8 cellular contexts compared by ENCODE assay signal in genomic region chr11:134223836-134224709, GRCh38. TPM values are rescaled to one million over a fixed set of nuclear protein-coding genes. Genes with fewer than 3 reads are reported as not detected.
DNase-seq lines count a peak whose midpoint lies in the region; ATAC-seq and TF ChIP-seq lines count a peak whose summit lies in the region.

Gene NCAPD3 (minus strand): TSS chr11:134223967. CDS start chr11:134223926, 41 bp downstream.
Gene VPS26B (plus strand): TSS chr11:134224671. CDS start chr11:134225123, 452 bp downstream.

- no peaks in the 10 kb centered on the region for H3K27me3 ChIP-seq in heart right ventricle
- H3K27me3 ChIP-seq in upper lobe of right lung: no peaks in the 10 kb centered on the region

- H3K27ac ChIP-seq in heart right ventricle (peak within 1 kb of the TSS; percentile 81 to 97 (median 94)), upper lobe of right lung (peak within 1 kb of the TSS; percentile 91)

- TF ChIP-seq CTCF in GM13976 (IDR thresholded peaks at IDR 0.05; ENCODE audit: borderline replicate concordance, control extremely low read depth, extremely low read depth, insufficient read depth, missing control alignments) (no peak), heart right ventricle (IDR thresholded peaks at IDR 0.05) (peak in 1 of 9 donors; percentile 9), upper lobe of right lung (IDR thresholded peaks at IDR 0.05) (no peak)

- ATAC-seq in HG02870 (IDR thresholded peaks at IDR 0.05; ENCODE audit: unreplicated experiment) (peak; percentile 72), heart right ventricle (peak; percentile 93 to 98 (median 95)), upper lobe of right lung (peak; percentile 94)

- H3K4me3 ChIP-seq in heart right ventricle: peak within 1 kb of the TSS; percentile 68 to 90 (median 76)
- H3K4me3 ChIP-seq in upper lobe of right lung: peak within 1 kb of the TSS; percentile 86

- H3K9me3 ChIP-seq in heart right ventricle: no peaks in the 10 kb centered on the region
- no peaks in the 10 kb centered on the region for H3K9me3 ChIP-seq in upper lobe of right lung

- intact Hi-C loops in T-helper 1 cell treated with Interleukin-12 subunit alpha and Interleukin-12 subunit beta and Interleukin-4 antibody, amounts not matched to agents 30 ng/mL and 1 ng/mL, for 36 hours (cut with micrococcal nuclease): loop anchor here (1.0 to 5.0 kb wide), 8 partner anchors 17 to 296 kb away; partner anchors contain the start of gene GLB1L3
- intact Hi-C loops in heart right ventricle (cut with DNase I): loop anchor here in 5 of 10 donors (1.0 to 5.0 kb wide), 3 partner anchors 29 to 87 kb away; partner anchors contain the start of genes ACAD8 (in 5 of the 5) and THYN1 (in 5 of the 5)
- intact Hi-C loops in posterior vena cava (cut with DNase I): no loop called here
- intact Hi-C loops in upper lobe of right lung (cut with DNase I): no loop called here

- H3K4me1 ChIP-seq in heart right ventricle (peaks cover 6 to 49% (median 42%) of the 10 kb centered on the region in 9 donors), upper lobe of right lung (peaks cover 28% of the 10 kb centered on the region)

- in situ Hi-C loops in GM13976 (cut with MboI; ENCODE audit: low sequenced_read_pairs, unreplicated experiment): no loop called here

- DNase-seq in GM13976 (ENCODE audit: low spot score): peak; percentile 98
- peak; percentile 92 for DNase-seq in NCI-H146 treated with DMSO at 0.1 percent for 48 hours (lab: John Stamatoyannopoulos, UW; ENCODE audit: unreplicated experiment)
- DNase-seq in amniotic epithelial cell (ENCODE audit: low read depth): peak; percentile 92
- DNase-seq in heart right ventricle: peak; percentile 96 to 97
- DNase-seq in posterior vena cava (ENCODE audit: low spot score): peak; percentile 99
- peak; percentile 98 for DNase-seq in upper lobe of right lung

- peaks cover 0 to 28% (median 6%) of the 10 kb centered on the region in 9 donors for H3K36me3 ChIP-seq in heart right ventricle
- H3K36me3 ChIP-seq in upper lobe of right lung: peaks cover 9% of the 10 kb centered on the region

- 0% methylated on average over 86 to 89 of the region's 89 CpGs for WGBS in heart right ventricle, 2 donors

RNA-seq across cellular contexts. Expression of gene NCAPD3, which starts in this region (rescaled TPM):
- 85.9 and 89.5 TPM in 2 replicates for total RNA-seq in T-helper 1 cell treated with Interleukin-12 subunit alpha and Interleukin-12 subunit beta and Interleukin-4 antibody, amounts not matched to agents 30 ng/mL and 1 ng/mL, for 36 hours
- total RNA-seq in heart right ventricle (10 to 100 TPM in 8 of 10 donors, 1 to 10 TPM in 2; 7.2 to 16.7 (median 11.4) TPM), posterior vena cava (10 to 100 TPM; 12.6 to 15.2 TPM), upper lobe of right lung (17.3 TPM)
- polyA plus RNA-seq in heart right ventricle: 1 to 10 TPM; 4.2 to 4.6 TPM

RNA-seq across cellular contexts. Expression of gene VPS26B, which starts in this region (rescaled TPM):
- total RNA-seq in T-helper 1 cell treated with Interleukin-12 subunit alpha and Interleukin-12 subunit beta and Interleukin-4 antibody, amounts not matched to agents 30 ng/mL and 1 ng/mL, for 36 hours: 58.9 and 61.1 TPM in 2 replicates
- total RNA-seq in heart right ventricle: 10 to 100 TPM; 30.7 to 49.6 (median 35.3) TPM
- 10 to 100 TPM; 19.9 to 24.6 TPM for polyA plus RNA-seq in heart right ventricle
- total RNA-seq in posterior vena cava: 10 to 100 TPM; 30.7 to 34.1 TPM
- total RNA-seq in upper lobe of right lung: 37.2 TPM

Comparison
In these comparisons a context has a peak if more than half of its experiments do, and no peak if none do; other contexts are left out.
1. Peak in every context shown above with its lines: DNase-seq, ATAC-seq, H3K4me3 ChIP-seq and H3K27ac ChIP-seq.